Comparison of ENCODE assay signal across 12 cellular contexts in genomic region chr1:22880174-22880601, GRCh38.
DNase-seq lines count a peak whose midpoint lies in the region; ATAC-seq and TF ChIP-seq lines count a peak whose summit lies in the region.
"Had no signal": no experiment of that assay in that cellular context is flagged by ENCODE, and none has a peak within 500 bp of the region (broad histone marks: within the 10 kb centered on the region; RNA-seq: fewer than 3 reads in every experiment).

No MANE protein-coding gene starts in this region.

- no peaks in the 10 kb centered on the region for H3K79me2 ChIP-seq in DND-41 (ENCODE audit: insufficient read depth, low read length)
- H3K79me2 ChIP-seq in mammary epithelial cell (ENCODE audit: insufficient read depth, low read length): no peaks in the 10 kb centered on the region

- dilution Hi-C loops in mammary epithelial cell (cut with HindIII; ENCODE audit: low sequenced_read_pairs): no loop called here

- H3K9ac ChIP-seq in DND-41 (ENCODE audit: low read depth, low read length) (no peak overlapping the region), mammary epithelial cell (ENCODE audit: insufficient read depth, low read length) (no peak overlapping the region)

- no peaks in the 10 kb centered on the region for H3K4me1 ChIP-seq in DND-41 (ENCODE audit: insufficient read depth, low read length)
- no peaks in the 10 kb centered on the region for H3K4me1 ChIP-seq in upper lobe of left lung
- peaks cover 32% of the 10 kb centered on the region for H3K4me1 ChIP-seq in mammary epithelial cell (ENCODE audit: insufficient read depth, low read length)

- H2AFZ ChIP-seq in DND-41 (ENCODE audit: low read depth, low read length) (no peak overlapping the region), mammary epithelial cell (ENCODE audit: low read depth, low read length) (no peak overlapping the region)

- 72% methylated on average over 5 of the region's 5 CpGs; no CpG with 5 or more reads in 1 of the 2 donors for WGBS in upper lobe of left lung, 2 donors
- WGBS in mammary epithelial cell (ENCODE audit: low coverage, missing lambda C conversion rate): 64% methylated on average over 4 of the region's 5 CpGs

- H3K4me3 ChIP-seq in DND-41 (ENCODE audit: low read depth in 1 of 2, low read length in 2 of 2): no peak overlapping the region
- no peak overlapping the region for H3K4me3 ChIP-seq in upper lobe of left lung
- H3K4me3 ChIP-seq in mammary epithelial cell (replicated peaks in 1 of 3; ENCODE audit: insufficient read depth in 1 of 3, low read depth in 2 of 3, low read length in 3 of 3): no peak overlapping the region

- BruUV-seq in mammary epithelial cell (replicated peaks; lab: Mats Ljungman, UMichigan): no TSS peak

- H3K36me3 ChIP-seq in DND-41 (ENCODE audit: insufficient read depth, low read length) (no peaks in the 10 kb centered on the region), upper lobe of left lung (no peaks in the 10 kb centered on the region), mammary epithelial cell (ENCODE audit: insufficient read depth, low read length) (no peaks in the 10 kb centered on the region)

- H3K27ac ChIP-seq in DND-41 (ENCODE audit: low read length) (no peak overlapping the region), upper lobe of left lung (no peak overlapping the region), mammary epithelial cell (ENCODE audit: insufficient read depth, low read depth, low read length) (no peak overlapping the region)

- no peak for TF ChIP-seq CTCF in DND-41 (IDR thresholded peaks at IDR 0.05; ENCODE audit: borderline replicate concordance, extremely low read depth, low read length, poor library complexity, severe bottlenecking)
- no peak for TF ChIP-seq CTCF in upper lobe of left lung (IDR thresholded peaks at IDR 0.05)
- TF ChIP-seq CTCF in mammary epithelial cell (conservative IDR thresholded peaks at IDR 0.05 in 1 of 2, IDR thresholded peaks at IDR 0.05 in 1 of 2; ENCODE audit: extremely low read depth in 1 of 2, insufficient read depth in 1 of 2, low read depth in 1 of 2, low read length in 2 of 2): no peak

- intact Hi-C loops in mammary epithelial cell (cut with micrococcal nuclease): no loop called here

- peaks cover 21% of the 10 kb centered on the region for H3K27me3 ChIP-seq in DND-41 (ENCODE audit: insufficient read depth, low read length, poor library complexity)
- H3K27me3 ChIP-seq in upper lobe of left lung: no peaks in the 10 kb centered on the region
- H3K27me3 ChIP-seq in mammary epithelial cell (ENCODE audit: insufficient read depth, low read length): no peaks in the 10 kb centered on the region

- CTCF ChIA-PET in mammary epithelial cell (lab: Charles Lee; ENCODE audit: low non-redundant PET): no interaction called here

- in situ Hi-C loops in mammary epithelial cell (cut with MboI; ENCODE audit: low sequenced_read_pairs in 2 of 2): loop anchor here in 1 of 2 donors (10.0 kb wide), 1 partner anchor 175 kb away; no protein-coding TSS in a partner anchor

- DNase-seq in DND-41 (no peak), M059J (ENCODE audit: low read depth) (peak; percentile 69), astrocyte of the hippocampus (ENCODE audit: low read depth, low spot score) (peak; percentile 47), kidney tubule cell (ENCODE audit: low spot score) (peak; percentile 35), amniotic stem cell (lab: John Stamatoyannopoulos, UW) (no peak), upper lobe of left lung (no peak), mammary epithelial cell (no peak)
- DNase-seq: activated CD4-positive, alpha-beta T cell treated with anti-CD3 and anti-CD28 coated beads, Interleukin-2, amount 50 U/mL, for 1 hour; activated gamma-delta T cell; CD4-positive, alpha-beta T cell; NCI-H2171 had no signal

- ATAC-seq in DND-41 (ENCODE audit: insufficient read depth, low read depth) (peak; percentile 47; the same call in 1 of the 3 replicates), upper lobe of left lung (ENCODE audit: low FRiP score in 2 of 2) (no peak), GM21576 (IDR thresholded peaks at IDR 0.05; ENCODE audit: unreplicated experiment) (no peak)

- H3K9me3 ChIP-seq in DND-41 (ENCODE audit: insufficient read depth, low read length, severe bottlenecking): no peaks in the 10 kb centered on the region
- H3K9me3 ChIP-seq in upper lobe of left lung: no peaks in the 10 kb centered on the region
- H3K9me3 ChIP-seq in mammary epithelial cell (replicated peaks; ENCODE audit: insufficient read depth, low read length): no peaks in the 10 kb centered on the region

- peaks cover 8% of the 10 kb centered on the region; the same call in 1 of the 2 replicates for H4K20me1 ChIP-seq in DND-41 (ENCODE audit: insufficient read depth, low read length)
- H4K20me1 ChIP-seq in mammary epithelial cell (ENCODE audit: insufficient read depth, low read length): no peaks in the 10 kb centered on the region

- no peak for TF ChIP-seq EP300 in upper lobe of left lung (IDR thresholded peaks at IDR 0.05)

- TF ChIP-seq POLR2A in upper lobe of left lung (IDR thresholded peaks at IDR 0.05): no peak

- no peak overlapping the region for H3K4me2 ChIP-seq in DND-41 (ENCODE audit: insufficient read depth, low read length)
- no peak overlapping the region for H3K4me2 ChIP-seq in mammary epithelial cell (ENCODE audit: insufficient read depth, low read depth, low read length)

Comparison
In these comparisons a context has a peak if more than half of its experiments do, and no peak if none do; other contexts are left out.
1. DNase-seq: peak in M059J (single experiment), astrocyte of the hippocampus (single experiment) and kidney tubule cell (single experiment); none in DND-41 (single experiment), amniotic stem cell (single experiment), upper lobe of left lung (0 of 2) and mammary epithelial cell (single experiment).